ENCODE assay signal across 8 cellular contexts in the genomic region with DNA sequence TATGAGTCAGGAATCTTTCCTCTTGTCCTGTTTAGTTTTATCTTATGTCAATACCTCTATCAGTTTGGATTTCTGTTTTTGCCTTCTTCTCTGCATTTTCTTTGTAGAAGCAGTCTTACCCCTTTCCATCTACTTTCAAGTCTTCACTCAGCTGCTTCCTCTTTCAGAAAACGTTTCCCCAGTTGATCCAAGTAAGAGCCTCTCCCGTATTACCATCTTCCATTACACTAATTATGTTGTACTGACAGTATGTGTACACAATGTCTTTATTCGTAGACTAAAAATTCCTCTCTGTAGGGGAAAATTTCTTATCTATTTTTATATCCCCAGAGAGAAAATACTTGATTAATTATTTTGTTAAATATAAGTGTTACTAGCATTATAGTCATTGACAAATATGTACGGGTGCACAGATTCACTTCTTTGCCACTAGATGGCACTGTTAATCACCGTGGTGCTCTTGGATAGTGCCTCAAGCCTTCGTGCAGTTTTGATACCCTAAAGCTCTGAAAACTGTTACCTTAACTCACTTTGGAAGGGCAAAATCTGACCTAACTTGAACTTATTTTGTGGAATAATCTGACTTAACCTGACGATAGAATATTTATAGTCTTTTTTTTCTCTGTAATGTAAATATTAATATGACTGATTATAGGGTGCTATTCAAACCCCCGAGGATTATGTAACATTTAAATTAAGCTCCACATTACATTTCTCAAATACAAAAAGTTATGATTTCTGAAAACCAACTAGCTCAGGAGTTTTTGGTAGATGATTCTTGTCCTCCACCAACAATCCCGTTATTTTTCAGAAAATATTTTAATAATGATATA.
A peak's percentile ranks its signal among the peaks of the same experiment; 100 is the strongest.
DNase-seq lines count a peak whose midpoint lies in the region; ATAC-seq and TF ChIP-seq lines count a peak whose summit lies in the region.

No MANE protein-coding gene starts in this region.

- TF ChIP-seq CTCF in WERI-Rb-1 (IDR thresholded peaks at IDR 0.05; ENCODE audit: low read depth, low read length) (peak; percentile 69), prostate gland (IDR thresholded peaks at IDR 0.05) (peak; percentile 67 to 90 (median 79))

- intact Hi-C loops in prostate gland (cut with DNase I): loop anchor here (5.0 kb wide), 1 partner anchor 652 kb away; no protein-coding TSS in a partner anchor

- ATAC-seq in GM18508 (IDR thresholded peaks at IDR 0.05; ENCODE audit: insufficient read depth, unreplicated experiment): peak; percentile 96
- ATAC-seq in HG02798 (IDR thresholded peaks at IDR 0.05; ENCODE audit: poor library complexity, unreplicated experiment): peak; percentile 99

- TF ChIP-seq POLR2A in prostate gland (IDR thresholded peaks at IDR 0.05): no peak

- no peaks in the 10 kb centered on the region for H3K4me1 ChIP-seq in prostate gland (replicated peaks)

- H3K36me3 ChIP-seq in WERI-Rb-1 (no peaks in the 10 kb centered on the region), prostate gland (no peaks in the 10 kb centered on the region)

- no peak overlapping the region for H3K27ac ChIP-seq in WERI-Rb-1
- no peak overlapping the region for H3K27ac ChIP-seq in prostate gland

- no peaks in the 10 kb centered on the region for H3K9me3 ChIP-seq in WERI-Rb-1 (ENCODE audit: severe bottlenecking)
- no peaks in the 10 kb centered on the region for H3K9me3 ChIP-seq in prostate gland

- H3K27me3 ChIP-seq in WERI-Rb-1 (ENCODE audit: insufficient read depth, low read depth, severe bottlenecking): peaks cover 7% of the 10 kb centered on the region
- no peaks in the 10 kb centered on the region for H3K27me3 ChIP-seq in prostate gland (replicated peaks; ENCODE audit: insufficient read depth)

- WGBS in prostate gland: 24% methylated on average over 9 of the region's 9 CpGs

- H3K4me3 ChIP-seq in WERI-Rb-1 (ENCODE audit: low read depth, low read length) (no peak overlapping the region), prostate gland (no peak overlapping the region)

- DNase-seq in COLO829 (ENCODE audit: low spot score) (peak; percentile 69), NCI-H1417 (lab: John Stamatoyannopoulos, UW) (peak; percentile 24 to 78 (median 35)), WERI-Rb-1 (no peak), glomerular endothelial cell (ENCODE audit: extremely low read depth, low read depth, low spot score) (peak; percentile 25), prostate gland (ENCODE audit: low spot score) (peak; percentile 24)
- no peak for DNase-seq in stimulated activated CD4-positive, alpha-beta T cell treated with anti-CD3 and anti-CD28 coated beads, Interleukin-2, amount 100 ng/mL, for 24 hours

Comparison
In these comparisons a context has a peak if more than half of its experiments do, and no peak if none do; other contexts are left out.
1. DNase-seq: peak in COLO829 (single experiment), NCI-H1417 (3 of 3), glomerular endothelial cell (single experiment) and prostate gland (single experiment); none in WERI-Rb-1 (single experiment) and stimulated activated CD4-positive, alpha-beta T cell treated with anti-CD3 and anti-CD28 coated beads, Interleukin-2, amount 100 ng/mL, for 24 hours (0 of 2).